Comparison of ENCODE assay signal across 12 cellular contexts in the genomic region with DNA sequence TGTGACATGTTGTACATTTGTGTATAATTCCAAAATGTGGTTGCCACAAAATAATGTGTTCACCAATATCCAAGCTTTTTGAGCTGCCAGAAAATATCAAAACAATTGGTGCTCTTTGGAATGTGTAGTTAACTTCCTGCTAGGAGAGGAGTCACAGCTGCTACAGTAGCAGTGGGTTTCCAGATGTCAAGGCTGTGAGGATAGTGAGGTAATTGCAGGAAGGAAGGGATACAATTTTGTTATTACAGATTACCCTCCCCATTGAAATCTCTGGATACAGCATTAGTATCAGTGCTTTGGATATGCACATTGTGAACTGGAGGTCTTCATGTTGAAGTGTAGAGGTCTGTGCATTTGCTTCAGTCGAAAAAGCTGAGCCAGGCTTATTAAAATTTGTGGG.
DNase-seq lines count a peak whose midpoint lies in the region; ATAC-seq and TF ChIP-seq lines count a peak whose summit lies in the region.
"Had no signal": no experiment of that assay in that cellular context is flagged by ENCODE, and none has a peak within 500 bp of the region (broad histone marks: within the 10 kb centered on the region; RNA-seq: fewer than 3 reads in every experiment).

No MANE protein-coding gene starts in this region.

- H3K4me3 ChIP-seq in PC-3 (ENCODE audit: low read length) (no peak overlapping the region), foreskin fibroblast (ENCODE audit: low read depth in 1 of 2, low read length in 2 of 2) (no peak overlapping the region)

- peak; percentile 21 for DNase-seq in A172 (ENCODE audit: low spot score)
- peak; percentile 64 for DNase-seq in EH (ENCODE audit: low read depth)
- DNase-seq in PC-3, result peak; percentile 19
- DNase-seq in foreskin fibroblast, result peak; percentile 48 to 78
- no peak for DNase-seq in activated effector memory CD4-positive, alpha-beta T cell treated with anti-CD3 and anti-CD28 coated beads, Interleukin-2, amount 50 U/mL, for 16 hours
- DNase-seq: naive B cell, small intestine had no signal

- no peak overlapping the region for H3K27ac ChIP-seq in PC-3 (ENCODE audit: low read length)
- H3K27ac ChIP-seq: C4-2B had no signal

- no TSS peak for BruUV-seq in PC-3 (replicated peaks; lab: Mats Ljungman, UMichigan)

- no peaks in the 10 kb centered on the region for H3K36me3 ChIP-seq in PC-3 (ENCODE audit: low read depth, low read length)

- H3K9me2 ChIP-seq in PC-3 (replicated peaks; ENCODE audit: low read length), result no peaks in the 10 kb centered on the region

- no peak for TF ChIP-seq CTCF in PC-3 (conservative IDR thresholded peaks at IDR 0.05; ENCODE audit: low read depth, low read length)
- TF ChIP-seq CTCF in foreskin fibroblast (IDR thresholded peaks at IDR 0.05; ENCODE audit: low read depth, low read length), result no peak

- ATAC-seq in PC-3, result peak; percentile 55
- no peak for ATAC-seq in GM21717 (IDR thresholded peaks at IDR 0.05; ENCODE audit: unreplicated experiment)
- no peak for ATAC-seq in HG02763 (IDR thresholded peaks at IDR 0.05; ENCODE audit: unreplicated experiment)
- ATAC-seq in HG02884 (IDR thresholded peaks at IDR 0.05; ENCODE audit: unreplicated experiment), result no peak
- ATAC-seq: HepG2 had no signal

- POLR2A ChIA-PET in PC-3 (lab: Charles Lee; ENCODE audit: unreplicated experiment), result no interaction called here

- no peaks in the 10 kb centered on the region for H3K9me3 ChIP-seq in PC-3 (ENCODE audit: low read length)

- no peaks in the 10 kb centered on the region for H3F3A ChIP-seq in PC-3 (ENCODE audit: low read length, unreplicated experiment)

- CTCF ChIA-PET in PC-3 (lab: Charles Lee), result interaction anchor here (0.7 kb wide), 1 partner anchor 232 kb away, joined by 3 read pairs; no protein-coding TSS in a partner anchor

- peaks cover 3% of the 10 kb centered on the region; the same call in 1 of the 2 replicates for H3K79me2 ChIP-seq in PC-3 (ENCODE audit: low read length)

- H2AFZ ChIP-seq in PC-3 (ENCODE audit: low read length), result no peak overlapping the region

- peaks cover 15% of the 10 kb centered on the region for H3K4me1 ChIP-seq in PC-3 (ENCODE audit: insufficient read depth, low read length)

- intact Hi-C loops in PC-3 (cut with micrococcal nuclease), result loop anchor here (5.0 to 10.0 kb wide), 2 partner anchors 45 to 117 kb away; no protein-coding TSS in a partner anchor

- H3K27me3 ChIP-seq in PC-3 (ENCODE audit: low read length), result no peaks in the 10 kb centered on the region

- no peaks in the 10 kb centered on the region for H4K20me1 ChIP-seq in PC-3 (ENCODE audit: low read length)

- no peak overlapping the region for H3K9ac ChIP-seq in PC-3 (ENCODE audit: low read length)

- H3K4me2 ChIP-seq in PC-3 (ENCODE audit: low read length), result no peak overlapping the region
